ENCODE assay signal across 8 cellular contexts in the genomic region with DNA sequence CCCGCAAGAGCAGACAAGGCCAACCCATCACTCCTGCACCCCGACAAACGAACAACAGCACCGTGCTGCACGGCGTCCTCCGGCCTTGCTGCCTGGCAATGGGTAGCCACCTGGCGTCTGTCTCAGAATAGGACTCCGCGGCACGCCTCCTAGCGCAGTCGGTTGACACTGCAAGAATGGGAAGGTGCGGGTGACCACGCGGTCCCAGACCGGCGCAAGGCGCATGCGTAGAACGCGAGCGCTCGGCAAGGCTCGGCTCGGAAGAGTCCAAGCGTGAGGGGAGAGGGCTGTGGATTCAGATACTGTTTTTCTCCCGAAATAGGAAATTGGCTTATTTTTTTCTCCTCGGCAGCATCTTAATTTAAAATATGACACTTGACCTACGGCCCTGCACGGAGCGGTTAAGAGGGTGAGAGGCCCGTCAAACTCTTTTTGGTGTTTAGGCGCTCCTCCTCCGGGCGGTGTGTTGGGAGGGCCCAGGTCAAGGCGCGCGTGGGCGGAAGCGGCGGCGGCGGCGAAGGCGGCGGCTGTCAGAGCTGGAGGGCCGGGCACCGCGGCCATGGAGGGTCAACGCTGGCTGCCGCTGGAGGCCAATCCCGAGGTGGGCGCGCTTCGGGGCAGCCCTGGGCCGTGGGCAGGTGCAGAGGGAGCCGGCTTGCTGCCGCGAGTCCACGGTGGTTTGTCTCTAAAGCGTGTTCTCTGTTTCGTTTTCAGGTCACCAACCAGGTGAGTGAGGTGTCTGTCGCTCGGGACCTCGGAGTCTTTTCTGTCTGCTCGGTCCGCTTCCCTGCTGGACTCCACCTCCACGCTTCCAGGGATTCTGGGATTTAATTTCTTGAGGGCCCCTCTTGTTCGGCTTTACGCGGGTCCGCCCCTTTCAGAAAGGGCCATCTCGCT.
A peak's percentile ranks its signal among the peaks of the same experiment; 100 is the strongest.
DNase-seq lines count a peak whose midpoint lies in the region; ATAC-seq and TF ChIP-seq lines count a peak whose summit lies in the region.

A gene (plus strand): TSS at position 530 of the 897 bp plus-strand sequence. CDS start 30 bp downstream, at position 560.

- peak; percentile 73 for DNase-seq in AG09309 (ENCODE audit: low read depth)
- peak; percentile 98 for DNase-seq in NCI-H345 (lab: John Stamatoyannopoulos, UW)
- peak; percentile 87 to 98 (median 95) for DNase-seq in activated CD4-positive, CD25-positive, alpha-beta regulatory T cell (lab: John Stamatoyannopoulos, UW)
- peak; percentile 95 to 97 for DNase-seq in central memory CD8-positive, alpha-beta T cell (ENCODE audit: low spot score in 2 of 2)
- peak; percentile 94 for DNase-seq in iris pigment epithelial cell (ENCODE audit: low read depth)
- peak; percentile 98 for DNase-seq in stimulated activated CD4-positive, alpha-beta T cell treated with anti-CD3 and anti-CD28 coated beads, Interleukin-12 subunit alpha, Interleukin-12 subunit beta, amount 100 ng/mL, for 4 hours

- ATAC-seq in GM18909 (IDR thresholded peaks at IDR 0.05; ENCODE audit: poor library complexity, unreplicated experiment) (peak; percentile 97), HG03196 (IDR thresholded peaks at IDR 0.05; ENCODE audit: unreplicated experiment) (peak; percentile 99)
- ATAC-seq in central memory CD8-positive, alpha-beta T cell (replicated peaks; ENCODE audit: extremely low read depth, poor library complexity, severe bottlenecking): peak; percentile 93

- TF ChIP-seq CTCF in AG09309 (IDR thresholded peaks at IDR 0.05; ENCODE audit: control insufficient read depth, insufficient read depth, low read depth, low read length, missing control alignments): peak; percentile 93

- H3K4me3 Mint-ChIP-seq in central memory CD8-positive, alpha-beta T cell: peak within 1 kb of the TSS; percentile 94

- H3K4me3 ChIP-seq in AG09309 (ENCODE audit: control insufficient read depth, low read depth, low read length): peak within 1 kb of the TSS; percentile 67

- peak within 1 kb of the TSS; percentile 96 for H3K27ac Mint-ChIP-seq in central memory CD8-positive, alpha-beta T cell (ENCODE audit: low read depth)

- H3K4me1 Mint-ChIP-seq in central memory CD8-positive, alpha-beta T cell: peaks cover 47% of the 10 kb centered on the region

- no peaks in the 10 kb centered on the region for H3K27me3 Mint-ChIP-seq in central memory CD8-positive, alpha-beta T cell

- peaks cover 11% of the 10 kb centered on the region for H3K36me3 Mint-ChIP-seq in central memory CD8-positive, alpha-beta T cell (ENCODE audit: insufficient read depth)

- no peaks in the 10 kb centered on the region for H3K9me3 Mint-ChIP-seq in central memory CD8-positive, alpha-beta T cell

Comparison
In these comparisons a context has a peak if more than half of its experiments do, and no peak if none do; other contexts are left out.
1. Peak in every context shown above with its lines: DNase-seq, ATAC-seq and H3K4me3 ChIP-seq.